In genomic region chr1:235502601-235503332, GRCh38 we compare ENCODE assay signal across 8 cellular contexts. TPM values are rescaled to one million over a fixed set of nuclear protein-coding genes. Genes with fewer than 3 reads are reported as not detected.
DNase-seq lines count a peak whose midpoint lies in the region; ATAC-seq and TF ChIP-seq lines count a peak whose summit lies in the region.

No MANE protein-coding gene starts in this region.

- H3T11ph ChIP-seq in H9 (ENCODE audit: low read length) = no peak overlapping the region

- intact Hi-C loops in activated T-helper 2 cell treated with anti-CD3 and anti-CD28 coated beads, Interferon-gamma antibody, Interleukin-2, Interleukin-4, amounts not matched to agents 10 μg/mL and 5 μg/mL and 100 μg/mL, durations not matched to agents 14 hours and 24 hours and 36 hours (cut with micrococcal nuclease) = loop anchor here (5.0 to 10.0 kb wide), 3 partner anchors 355 to 1015 kb away; no protein-coding TSS in a partner anchor

- no peaks in the 10 kb centered on the region for H3K27me3 ChIP-seq in AG04450 (ENCODE audit: control insufficient read depth, insufficient read depth, low read length)
- no peaks in the 10 kb centered on the region for H3K27me3 ChIP-seq in H9 (ENCODE audit: insufficient read depth, low read length)
- H3K27me3 ChIP-seq in iPS-18a (ENCODE audit: control insufficient read depth, insufficient read depth, low read length) = no peaks in the 10 kb centered on the region

- no peak for ATAC-seq in stimulated activated memory B cell treated with anti-CD40 and anti-IgM and Interleukin-4, amounts not matched to agents 10 μg/mL and 1 μg/mL and 100 μg/mL, for 72 hours
- ATAC-seq in HG03097 (IDR thresholded peaks at IDR 0.05; ENCODE audit: low FRiP score, unreplicated experiment) = no peak

- H2BK20ac ChIP-seq in H9 (ENCODE audit: low read depth, low read length, poor library complexity, severe bottlenecking) = no peak overlapping the region

- no peak overlapping the region for H2AFZ ChIP-seq in H9 (ENCODE audit: low read length)

- H3K4me3 ChIP-seq in AG04450 (ENCODE audit: low read depth, low read length) = peak overlapping the region; percentile 65
- peak overlapping the region; percentile 93 for H3K4me3 ChIP-seq in iPS-18a (ENCODE audit: low read length)

- no peak overlapping the region for H2AK5ac ChIP-seq in H9 (ENCODE audit: insufficient read length, low read length)

- peaks cover 0 to 2% (median 0%) of the 10 kb centered on the region in 3 experiments; a peak in 2 of 7 replicates for H3K36me3 Mint-ChIP-seq in H9 (ENCODE audit: insufficient read depth in 1 of 3, low read depth in 3 of 3)
- H3K36me3 Mint-ChIP-seq in activated T-helper 2 cell treated with anti-CD3 and anti-CD28 coated beads, Interferon-gamma antibody, Interleukin-2, Interleukin-4, amounts not matched to agents 10 μg/mL and 5 μg/mL and 100 μg/mL, durations not matched to agents 14 hours and 24 hours and 36 hours (ENCODE audit: low read depth) = peaks cover 4% of the 10 kb centered on the region
- H3K36me3 Mint-ChIP-seq in stimulated activated memory B cell treated with anti-CD40 and anti-IgM and Interleukin-4, amounts not matched to agents 10 μg/mL and 1 μg/mL and 100 μg/mL, for 72 hours = no peaks in the 10 kb centered on the region

- no peak overlapping the region for H2BK120ac ChIP-seq in H9 (ENCODE audit: low read depth, low read length, poor library complexity, severe bottlenecking)

- H3K36me3 ChIP-seq in iPS-18a (ENCODE audit: control insufficient read depth, low read depth, low read length) = no peaks in the 10 kb centered on the region

- no peak overlapping the region for H4K5ac ChIP-seq in H9 (ENCODE audit: insufficient read length, low read depth, low read length)

- peaks cover 18 to 21% of the 10 kb centered on the region in 2 experiments for H3K4me1 Mint-ChIP-seq in H9
- peaks cover 32% of the 10 kb centered on the region for H3K4me1 Mint-ChIP-seq in activated T-helper 2 cell treated with anti-CD3 and anti-CD28 coated beads, Interferon-gamma antibody, Interleukin-2, Interleukin-4, amounts not matched to agents 10 μg/mL and 5 μg/mL and 100 μg/mL, durations not matched to agents 14 hours and 24 hours and 36 hours (ENCODE audit: low read depth)
- H3K4me1 Mint-ChIP-seq in stimulated activated memory B cell treated with anti-CD40 and anti-IgM and Interleukin-4, amounts not matched to agents 10 μg/mL and 1 μg/mL and 100 μg/mL, for 72 hours = peaks cover 22% of the 10 kb centered on the region

- TF ChIP-seq CTCF in AG04450 (IDR thresholded peaks at IDR 0.05; ENCODE audit: low read depth, low read length) (no peak), H9 (conservative IDR thresholded peaks at IDR 0.05) (no peak)

- H3K23ac ChIP-seq in H9 (ENCODE audit: insufficient read length, low read depth, low read length) = no peak overlapping the region

- H3K79me1 ChIP-seq in H9 (ENCODE audit: insufficient read depth, low read depth, low read length, poor library complexity, severe bottlenecking) = peaks cover 4% of the 10 kb centered on the region

- H3K4me2 ChIP-seq in H9 (ENCODE audit: insufficient read depth, insufficient read length, low read length) = peak overlapping the region; percentile 94

- no peak overlapping the region for H2BK5ac ChIP-seq in H9 (ENCODE audit: insufficient read length, low read length)

- POLR2A ChIA-PET in AG04450 (lab: Yijun Ruan, JAX) = interaction anchor here (2.4 kb wide), 1 partner anchor 469 kb away, joined by 9 read pairs; no protein-coding TSS in a partner anchor

- H3K9ac ChIP-seq in H9 (ENCODE audit: extremely low read depth, insufficient read length, low read length) (peak overlapping the region; percentile 92), iPS-18a (ENCODE audit: low read length) (peak overlapping the region; percentile 93)

- no peak overlapping the region for H4K91ac ChIP-seq in H9 (ENCODE audit: insufficient read length, low read depth, low read length)

- H3K18ac ChIP-seq in H9 (ENCODE audit: insufficient read length, low read depth, low read length) = no peak overlapping the region

- no peaks in the 10 kb centered on the region for H3K27me3 Mint-ChIP-seq in H9 (ENCODE audit: low read depth)
- H3K27me3 Mint-ChIP-seq in activated T-helper 2 cell treated with anti-CD3 and anti-CD28 coated beads, Interferon-gamma antibody, Interleukin-2, Interleukin-4, amounts not matched to agents 10 μg/mL and 5 μg/mL and 100 μg/mL, durations not matched to agents 14 hours and 24 hours and 36 hours (ENCODE audit: low read depth) = peaks cover 3% of the 10 kb centered on the region
- no peaks in the 10 kb centered on the region for H3K27me3 Mint-ChIP-seq in stimulated activated memory B cell treated with anti-CD40 and anti-IgM and Interleukin-4, amounts not matched to agents 10 μg/mL and 1 μg/mL and 100 μg/mL, for 72 hours

- no peaks in the 10 kb centered on the region; the same call in 1 of the 2 replicates for H3K9me3 ChIP-seq in AG04450 (ENCODE audit: control insufficient read depth, insufficient read depth, low read length)
- no peaks in the 10 kb centered on the region for H3K9me3 ChIP-seq in H9 (ENCODE audit: control insufficient read depth, low read depth, low read length)
- H3K9me3 ChIP-seq in iPS-18a (ENCODE audit: control insufficient read depth, low read depth, low read length) = no peaks in the 10 kb centered on the region

- peaks cover 5% of the 10 kb centered on the region for H3K23me2 ChIP-seq in H9 (ENCODE audit: insufficient read length, low read depth, low read length, poor library complexity, severe bottlenecking)

- no peak overlapping the region for H4K8ac ChIP-seq in H9 (replicated peaks; ENCODE audit: insufficient read length, low read depth, low read length)

- H3K56ac ChIP-seq in H9 (ENCODE audit: insufficient read length, low read depth, low read length) = no peak overlapping the region

- H3K4me1 ChIP-seq in H9 (ENCODE audit: insufficient read depth, low read length) = no peaks in the 10 kb centered on the region; the same call in 1 of the 2 replicates
- H3K4me1 ChIP-seq in iPS-18a (ENCODE audit: control insufficient read depth, low read depth, low read length) = peaks cover 8% of the 10 kb centered on the region

- no peak overlapping the region for H2BK12ac ChIP-seq in H9 (ENCODE audit: insufficient read length, low read depth, low read length)

- CTCF ChIA-PET in AG04450 (lab: Charles Lee) = interaction anchor here (0.8 to 3.2 kb wide), 4 partner anchors 8 to 469 kb away, joined by 4 to 22 read pairs (median 14); no protein-coding TSS in a partner anchor

- peak; percentile 27 for DNase-seq in AG04450 (ENCODE audit: low read depth, low spot score)
- no peak for DNase-seq in H9
- no peak for DNase-seq in activated T-helper 2 cell treated with anti-CD3 and anti-CD28 coated beads, Interferon-gamma antibody, Interleukin-2, Interleukin-4, amounts not matched to agents 10 μg/mL and 5 μg/mL and 100 μg/mL, durations not matched to agents 14 hours and 24 hours and 36 hours (ENCODE audit: low spot score)
- DNase-seq in stimulated activated CD4-positive, alpha-beta T cell treated with anti-CD3 and anti-CD28 coated beads, Interleukin-2, amount 100 ng/mL, for 48 hours = no peak
- DNase-seq in activated CD4-positive, alpha-beta T cell treated with anti-CD3 and anti-CD28 coated beads, Interleukin-2, amount 50 U/mL, for 48 hours = no peak

- no peaks in the 10 kb centered on the region for H4K20me1 ChIP-seq in H9 (ENCODE audit: control insufficient read depth, insufficient read depth, insufficient read length)

- H3K14ac ChIP-seq in H9 (ENCODE audit: insufficient read depth, low read length) = no peak overlapping the region

- no peak overlapping the region for H3K4ac ChIP-seq in H9 (ENCODE audit: low read depth, low read length)

- no CpG with 5 or more reads among the region's 3 CpGs for WGBS in H9 (ENCODE audit: extremely low coverage, insufficient read length, low lambda C conversion rate)

- peak overlapping the region in 1 of 3 experiments; percentile 21; a peak in 2 of 7 replicates for H3K27ac Mint-ChIP-seq in H9
- H3K27ac Mint-ChIP-seq in activated T-helper 2 cell treated with anti-CD3 and anti-CD28 coated beads, Interferon-gamma antibody, Interleukin-2, Interleukin-4, amounts not matched to agents 10 μg/mL and 5 μg/mL and 100 μg/mL, durations not matched to agents 14 hours and 24 hours and 36 hours = no peak overlapping the region
- peak overlapping the region; percentile 98 for H3K27ac Mint-ChIP-seq in stimulated activated memory B cell treated with anti-CD40 and anti-IgM and Interleukin-4, amounts not matched to agents 10 μg/mL and 1 μg/mL and 100 μg/mL, for 72 hours

- H3K4me3 Mint-ChIP-seq in H9 = peak overlapping the region; percentile 87 to 96
- H3K4me3 Mint-ChIP-seq in activated T-helper 2 cell treated with anti-CD3 and anti-CD28 coated beads, Interferon-gamma antibody, Interleukin-2, Interleukin-4, amounts not matched to agents 10 μg/mL and 5 μg/mL and 100 μg/mL, durations not matched to agents 14 hours and 24 hours and 36 hours (ENCODE audit: low read depth) = peak overlapping the region; percentile 91
- H3K4me3 Mint-ChIP-seq in stimulated activated memory B cell treated with anti-CD40 and anti-IgM and Interleukin-4, amounts not matched to agents 10 μg/mL and 1 μg/mL and 100 μg/mL, for 72 hours = peak overlapping the region; percentile 94

- H3K79me2 ChIP-seq in H9 (ENCODE audit: insufficient read depth, low read length) = peaks cover 11% of the 10 kb centered on the region; the same call in 1 of the 2 replicates

- no peaks in the 10 kb centered on the region for H3K9me3 Mint-ChIP-seq in H9
- H3K9me3 Mint-ChIP-seq in activated T-helper 2 cell treated with anti-CD3 and anti-CD28 coated beads, Interferon-gamma antibody, Interleukin-2, Interleukin-4, amounts not matched to agents 10 μg/mL and 5 μg/mL and 100 μg/mL, durations not matched to agents 14 hours and 24 hours and 36 hours = no peaks in the 10 kb centered on the region
- no peaks in the 10 kb centered on the region for H3K9me3 Mint-ChIP-seq in stimulated activated memory B cell treated with anti-CD40 and anti-IgM and Interleukin-4, amounts not matched to agents 10 μg/mL and 1 μg/mL and 100 μg/mL, for 72 hours

- no peak overlapping the region for H2BK15ac ChIP-seq in H9 (ENCODE audit: low read depth, low read length)

- H3K27ac ChIP-seq in AG04450 (ENCODE audit: low read depth, low read length) (peak overlapping the region; percentile 75), H9 (ENCODE audit: insufficient read length, low read depth, low read length) (no peak overlapping the region), iPS-18a (ENCODE audit: low read length) (no peak overlapping the region)

RNA-seq across cellular contexts. Expression of gene B3GALNT2, which starts 1.5 kb away (rescaled TPM):
- polyA plus RNA-seq in AG04450 (2011; rRNA removed) = 25.3 and 33.2 TPM in 2 replicates
- polyA minus RNA-seq in AG04450 (2011; rRNA and poly(A)+ RNA removed) = 47.4 and 59.1 TPM in 2 replicates
- total RNA-seq in H9 (2021) = 27.8 and 30.9 TPM in 2 replicates
- total RNA-seq in activated T-helper 2 cell treated with anti-CD3 and anti-CD28 coated beads, Interferon-gamma antibody, Interleukin-2, Interleukin-4, amounts not matched to agents 10 μg/mL and 5 μg/mL and 100 μg/mL, durations not matched to agents 14 hours and 24 hours and 36 hours = 15.7 and 15.8 TPM in 2 replicates
